18 cellular contexts compared by ENCODE assay signal in the genomic region with DNA sequence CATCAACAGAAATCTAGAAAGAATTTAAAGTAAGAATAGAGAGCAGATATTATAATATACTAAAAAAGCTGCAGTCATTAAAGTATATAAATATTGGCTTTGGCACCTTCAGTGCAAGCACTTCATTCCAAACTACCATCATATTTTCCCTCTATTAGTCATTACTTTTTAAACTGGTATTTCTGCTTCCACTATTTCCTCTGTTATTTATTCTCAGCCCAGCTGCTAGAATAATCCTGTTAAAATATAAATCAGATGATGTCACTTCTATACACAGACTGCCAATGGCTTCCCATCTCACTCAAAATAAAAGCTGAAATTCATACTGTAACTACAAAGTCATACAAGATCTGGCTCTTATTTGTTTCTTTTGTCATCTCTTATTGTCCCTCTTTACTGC.
DNase-seq lines count a peak whose midpoint lies in the region; ATAC-seq and TF ChIP-seq lines count a peak whose summit lies in the region.
"Had no signal": no experiment of that assay in that cellular context is flagged by ENCODE, and none has a peak within 500 bp of the region (broad histone marks: within the 10 kb centered on the region; RNA-seq: fewer than 3 reads in every experiment).

No MANE protein-coding gene starts in this region.

- H3K4me3 ChIP-seq in A673 (ENCODE audit: low read depth, low read length, poor library complexity, severe bottlenecking) = no peak overlapping the region
- H3K4me3 ChIP-seq: BLaER1 had no signal

- BruUV-seq in A673 (replicated peaks; lab: Mats Ljungman, UMichigan) = no TSS peak

- intact Hi-C loops in A673 (cut with micrococcal nuclease; ENCODE audit: unreplicated experiment) = no loop called here

- no peak for TF ChIP-seq CTCF in A673 (conservative IDR thresholded peaks at IDR 0.05; ENCODE audit: low read depth, low read length)

- POLR2A ChIA-PET in A673 (lab: Charles Lee; ENCODE audit: low non-redundant PET) = interaction anchor here (0.6 kb wide), 1 partner anchor 877 kb away, joined by 3 read pairs; no protein-coding TSS in a partner anchor

- no peaks in the 10 kb centered on the region for H3K4me1 ChIP-seq in A673 (ENCODE audit: insufficient read depth, low read length, poor library complexity, severe bottlenecking)
- H3K4me1 ChIP-seq: BLaER1 had no signal

- no peak for ATAC-seq in HG02938 (IDR thresholded peaks at IDR 0.05; ENCODE audit: unreplicated experiment)
- ATAC-seq in HG03457 (IDR thresholded peaks at IDR 0.05; ENCODE audit: unreplicated experiment) = no peak
- ATAC-seq: CD8-positive, alpha-beta T cell; SK-N-SH treated with all-trans-retinoic acid at 6 μM for 48 hours had no signal

- DNase-seq in A673 (ENCODE audit: low spot score) (peak; percentile 2), NCI-H2029 (lab: John Stamatoyannopoulos, UW) (peak; percentile 9), astrocyte of the hippocampus (ENCODE audit: low read depth, low spot score) (peak; percentile 17), kidney tubule cell (ENCODE audit: low spot score) (peak; percentile 40), germinal center (ENCODE audit: low spot score) (no peak)
- no peak for DNase-seq in stimulated activated CD4-positive, alpha-beta T cell treated with anti-CD3 and anti-CD28 coated beads, Interleukin-2, amount 100 ng/mL, for 48 hours
- DNase-seq: CD8-positive, alpha-beta T cell; GF-D8; H7; NCI-H1436 treated with DMSO at 0.1 percent for 48 hours; NCI-H2081 treated with DMSO at 0.1 percent for 48 hours; NCI-H524; NK-92 treated with Interleukin-12 subunit alpha and Interleukin-12 subunit beta, amount 100 ng/mL, for 24 hours; SHP77 treated with DMSO at 0.1 percent for 48 hours had no signal

- CTCF ChIA-PET in A673 (lab: Charles Lee) = no interaction called here

- H3K36me3 ChIP-seq in A673 (ENCODE audit: insufficient read depth, low read length, poor library complexity, severe bottlenecking) = no peaks in the 10 kb centered on the region
- H3K36me3 ChIP-seq: BLaER1 had no signal

- H3K27ac ChIP-seq in A673 (ENCODE audit: low read depth, low read length, poor library complexity, severe bottlenecking) = no peak overlapping the region
- H3K27ac ChIP-seq: BLaER1 had no signal

- no peaks in the 10 kb centered on the region for H3K27me3 ChIP-seq in A673 (replicated peaks; ENCODE audit: insufficient read depth, low read depth, low read length, poor library complexity)
- H3K27me3 ChIP-seq: BLaER1 had no signal

- no peaks in the 10 kb centered on the region for H3K9me3 ChIP-seq in A673 (ENCODE audit: low read depth, low read length, poor library complexity, severe bottlenecking)
- H3K9me3 ChIP-seq: BLaER1 had no signal

Comparison
In these comparisons a context has a peak if more than half of its experiments do, and no peak if none do; other contexts are left out.
1. DNase-seq: peak in A673 (single experiment), NCI-H2029 (single experiment), astrocyte of the hippocampus (single experiment) and kidney tubule cell (single experiment); none in germinal center (single experiment) and stimulated activated CD4-positive, alpha-beta T cell treated with anti-CD3 and anti-CD28 coated beads, Interleukin-2, amount 100 ng/mL, for 48 hours (0 of 2).